ENCODE assay signal across 8 cellular contexts in genomic region chr11:64971421-64972233, GRCh38. TPM values are rescaled to one million over a fixed set of nuclear protein-coding genes. Genes with fewer than 3 reads are reported as not detected.
DNase-seq lines count a peak whose midpoint lies in the region; ATAC-seq, FAIRE-seq and TF ChIP-seq lines count a peak whose summit lies in the region.

MAJIN (minus strand) TSS chr11:64972108; CDS start chr11:64959405, 12,703 bp downstream.

- H3K27me3 ChIP-seq in heart left ventricle (peaks cover 0 to 3% (median 0%) of the 10 kb centered on the region in 9 donors), upper lobe of left lung (no peaks in the 10 kb centered on the region)

- DNase-seq in CD14-positive monocyte (ENCODE audit: low spot score) (peak; percentile 82), SW 1271 (lab: John Stamatoyannopoulos, UW) (peak; percentile 67 to 71), heart left ventricle (peak; percentile 88 to 97 (median 89)), renal cortical epithelial cell (ENCODE audit: low read depth) (peak; percentile 56), upper lobe of left lung (peak; percentile 68 to 97), D721Med (ENCODE audit: insufficient read length, low spot score) (no peak)
- DNase-seq in activated naive CD8-positive, alpha-beta T cell treated with anti-CD3 and anti-CD28 coated beads, Interleukin-2, amount 50 U/mL, for 16 hours (ENCODE audit: low read depth, low spot score): peak; percentile 72

- H3K4me1 ChIP-seq in heart left ventricle (peaks cover 0 to 12% (median 10%) of the 10 kb centered on the region in 12 donors), upper lobe of left lung (peaks cover 8 to 13% (median 10%) of the 10 kb centered on the region in 4 donors)

- H3K27me3 Mint-ChIP-seq in CD14-positive monocyte (ENCODE audit: low read depth in 3 of 3): peaks cover 27 to 44% (median 44%) of the 10 kb centered on the region in 3 donors

- peaks cover 0 to 3% (median 0%) of the 10 kb centered on the region in 7 donors for H3K9me3 Mint-ChIP-seq in CD14-positive monocyte

- H3K27ac ChIP-seq in heart left ventricle: peak within 1 kb of the TSS in 10 of 12 donors; percentile 6 to 61 (median 48)
- H3K27ac ChIP-seq in upper lobe of left lung: peak within 1 kb of the TSS; percentile 27 to 73 (median 44)

- ATAC-seq in heart left ventricle: peak; percentile 55 to 95 (median 85)
- ATAC-seq in upper lobe of left lung (ENCODE audit: low FRiP score in 2 of 2): peak; percentile 55 to 92
- no peak for ATAC-seq in HG03175 (IDR thresholded peaks at IDR 0.05; ENCODE audit: unreplicated experiment)

- TF ChIP-seq POLR2A in heart left ventricle (IDR thresholded peaks at IDR 0.05): peak in 1 of 2 donors; percentile 61
- TF ChIP-seq POLR2A in upper lobe of left lung (IDR thresholded peaks at IDR 0.05): peak in 1 of 4 donors; percentile 29

- intact Hi-C loops in CD14-positive monocyte (cut with micrococcal nuclease) (no loop called here), heart left ventricle (cut with DNase I) (no loop called here)

- H3K9me3 ChIP-seq in heart left ventricle (no peaks in the 10 kb centered on the region), upper lobe of left lung (no peaks in the 10 kb centered on the region)

- no peak for TF ChIP-seq EP300 in upper lobe of left lung (IDR thresholded peaks at IDR 0.05)

- WGBS in heart left ventricle, 4 donors: 13 to 22% (median 15%) methylated on average over 59 to 69 of the region's 69 CpGs
- WGBS in upper lobe of left lung, 2 donors: 21 to 28% methylated on average over 45 to 67 of the region's 69 CpGs

- TF ChIP-seq CTCF in CD14-positive monocyte (IDR thresholded peaks at IDR 0.05) (no peak), heart left ventricle (IDR thresholded peaks at IDR 0.05) (no peak), upper lobe of left lung (IDR thresholded peaks at IDR 0.05) (peak in 1 of 6 experiments; percentile 5), D721Med (IDR thresholded peaks at IDR 0.05; ENCODE audit: insufficient read depth, missing control alignments) (no peak)

- no peaks in the 10 kb centered on the region for H3K36me3 ChIP-seq in heart left ventricle
- H3K36me3 ChIP-seq in upper lobe of left lung: no peaks in the 10 kb centered on the region

- no peak for FAIRE-seq in D721Med (lab: Jason Lieb, UNC)

- H3K4me3 ChIP-seq in heart left ventricle: peak within 1 kb of the TSS in 11 of 12 donors; percentile 12 to 50 (median 45)
- peak within 1 kb of the TSS; percentile 18 to 46 (median 35) for H3K4me3 ChIP-seq in upper lobe of left lung

- H3K4me3 Mint-ChIP-seq in CD14-positive monocyte: peak within 1 kb of the TSS; percentile 68 to 82

- H3K4me1 Mint-ChIP-seq in CD14-positive monocyte: peaks cover 16% of the 10 kb centered on the region

- H3K36me3 Mint-ChIP-seq in CD14-positive monocyte: no peaks in the 10 kb centered on the region

- peak within 1 kb of the TSS in 1 of 7 donors; percentile 9 for H3K27ac Mint-ChIP-seq in CD14-positive monocyte

RNA-seq across cellular contexts. Expression of gene MAJIN, which starts in this region (rescaled TPM):
- not detected for polyA plus RNA-seq in CD14-positive monocyte
- not detected for total RNA-seq in heart left ventricle
- not detected for polyA plus RNA-seq in heart left ventricle
- not detected in 2 replicates for total RNA-seq in renal cortical epithelial cell
- total RNA-seq in upper lobe of left lung: under 1 TPM in 1 of 6 donors, not detected in 5; 0.15 TPM

Comparison
In these comparisons a context has a peak if more than half of its experiments do, and no peak if none do; other contexts are left out.
1. Peak in DNase-seq in CD14-positive monocyte; RNA of the gene not detected or under 1 TPM.
2. Peak in DNase-seq, ATAC-seq, H3K4me3 ChIP-seq and H3K27ac ChIP-seq in heart left ventricle; RNA of the gene not detected or under 1 TPM.
3. Peak in DNase-seq in renal cortical epithelial cell; RNA of the gene not detected or under 1 TPM.
4. Peak in DNase-seq, ATAC-seq, H3K4me3 ChIP-seq and H3K27ac ChIP-seq in upper lobe of left lung; RNA of the gene not detected or under 1 TPM.